ENCODE assay signal across 9 cellular contexts in the genomic region with DNA sequence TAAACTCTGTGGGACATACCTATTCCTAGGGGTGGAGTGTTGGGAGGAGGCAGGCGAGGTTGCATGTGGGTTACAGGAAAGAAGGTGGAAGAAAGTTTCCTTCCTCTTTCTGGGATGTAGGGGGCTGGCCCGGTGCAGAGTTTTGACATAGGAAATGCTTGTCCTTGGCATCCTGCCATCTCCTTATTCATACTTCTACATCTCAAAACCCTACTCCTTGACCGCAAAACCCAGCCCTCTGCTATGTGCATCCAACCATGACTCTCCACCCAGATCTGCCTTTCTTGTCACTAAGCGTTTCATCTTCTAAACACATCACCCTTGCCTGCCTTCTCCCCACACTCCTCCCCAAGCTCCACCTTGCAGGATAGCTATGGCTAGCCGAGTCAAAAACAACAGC. TPM values are rescaled to one million over a fixed set of nuclear protein-coding genes. Genes with fewer than 3 reads are reported as not detected.
A peak's percentile ranks its signal among the peaks of the same experiment; 100 is the strongest.
DNase-seq lines count a peak whose midpoint lies in the region; ATAC-seq and TF ChIP-seq lines count a peak whose summit lies in the region.
"Not testable (repeated sequence)": the region's sequence is repeated elsewhere in the genome, so short reads cannot be mapped to it uniquely, and the experiment has no call there.
"Had no signal": no experiment of that assay in that cellular context is flagged by ENCODE, and none has a peak within 500 bp of the region (broad histone marks: within the 10 kb centered on the region; RNA-seq: fewer than 3 reads in every experiment).

No MANE protein-coding gene starts in this region.

- not testable (repeated sequence) for H3K4me1 ChIP-seq in fibroblast of lung (ENCODE audit: control insufficient read depth, extremely low read depth, insufficient read depth, low read length)

- not testable (repeated sequence) for H3K9me3 ChIP-seq in fibroblast of lung (ENCODE audit: control insufficient read depth, insufficient read depth, low read depth, low read length)

- not testable (repeated sequence) for H3K4me3 ChIP-seq in fibroblast of lung (replicated peaks in 1 of 4; ENCODE audit: control extremely low read depth in 1 of 4, insufficient read depth in 1 of 4, low read depth in 3 of 4, low read length in 4 of 4)

- not testable (repeated sequence) for H3K79me2 ChIP-seq in fibroblast of lung (ENCODE audit: control insufficient read depth, insufficient read depth, low read length)

- DNase-seq in HT1080 (ENCODE audit: low read depth) (peak; percentile 83), SW480 (ENCODE audit: low spot score) (peak; percentile 29), fibroblast of lung (ENCODE audit: low read depth in 2 of 2) (peak; percentile 41 to 53), smooth muscle cell of the brain vasculature (ENCODE audit: low read depth, low spot score) (peak; percentile 2)
- DNase-seq in activated T-cell treated with anti-CD3 and anti-CD28 coated beads, Interleukin-2, amount 50 U/mL, for 48 hours, result peak; percentile 50 to 67

- not testable (repeated sequence) for H3K9ac ChIP-seq in fibroblast of lung (ENCODE audit: insufficient read depth, low read length)

- ATAC-seq in GM18520 (IDR thresholded peaks at IDR 0.05; ENCODE audit: unreplicated experiment) (peak; percentile 94), HG02623 (IDR thresholded peaks at IDR 0.05; ENCODE audit: unreplicated experiment) (peak; percentile 94)

- not testable (repeated sequence) for TF ChIP-seq CTCF in fibroblast of lung (conservative IDR thresholded peaks at IDR 0.05 in 1 of 2, IDR thresholded peaks at IDR 0.05 in 1 of 2; ENCODE audit: low read depth in 1 of 2, low read length in 2 of 2)

- H4K20me1 ChIP-seq in fibroblast of lung (ENCODE audit: control insufficient read depth, extremely low read depth, insufficient read depth, low read length), result not testable (repeated sequence)

- H3K27me3 ChIP-seq in fibroblast of lung (ENCODE audit: control insufficient read depth, insufficient read depth, low read length), result not testable (repeated sequence)

- H3K4me2 ChIP-seq in fibroblast of lung (ENCODE audit: extremely low read depth, insufficient read depth, low read length), result not testable (repeated sequence)

- H2AFZ ChIP-seq in fibroblast of lung (ENCODE audit: low read length), result not testable (repeated sequence)

- H3K27ac ChIP-seq in fibroblast of lung (ENCODE audit: insufficient read depth, low read length), result not testable (repeated sequence)

- not testable (repeated sequence) for H3K36me3 ChIP-seq in fibroblast of lung (ENCODE audit: control insufficient read depth, insufficient read depth, low read length)

RNA-seq across cellular contexts. Expression of gene FABP2, which starts 48.5 kb away (rescaled TPM):
- not detected in 2 replicates for total RNA-seq in HT1080 (2014; rRNA removed; shearing (Covaris generic))
- polyA plus RNA-seq in HT1080 (2015; cell fraction: cytosol; rRNA removed), result not detected in 2 replicates
- not detected in 2 replicates for polyA plus RNA-seq in HT1080 (2015; cell fraction: nucleus; rRNA removed)
- total RNA-seq in fibroblast of lung, result not detected in 2 replicates
- polyA plus RNA-seq in fibroblast of lung, result not detected in 2 replicates
- polyA plus RNA-seq in fibroblast of lung (2012), result not detected in 2 replicates
- polyA minus RNA-seq in fibroblast of lung (ENCODE audit: low replicate concordance), result not detected in 2 replicates
- total RNA-seq: uterus had no signal
- polyA plus RNA-seq: neural cell had no signal

Comparison
In these comparisons a context has a peak if more than half of its experiments do, and no peak if none do; other contexts are left out.
1. DNase-seq: peak in every context shown above with its lines; median percentile 83 in HT1080; 58 in activated T-cell treated with anti-CD3 and anti-CD28 coated beads, Interleukin-2, amount 50 U/mL, for 48 hours; 47 in fibroblast of lung; 29 in SW480; 2 in smooth muscle cell of the brain vasculature.